Comparison of ENCODE assay signal across 13 cellular contexts in the genomic region with DNA sequence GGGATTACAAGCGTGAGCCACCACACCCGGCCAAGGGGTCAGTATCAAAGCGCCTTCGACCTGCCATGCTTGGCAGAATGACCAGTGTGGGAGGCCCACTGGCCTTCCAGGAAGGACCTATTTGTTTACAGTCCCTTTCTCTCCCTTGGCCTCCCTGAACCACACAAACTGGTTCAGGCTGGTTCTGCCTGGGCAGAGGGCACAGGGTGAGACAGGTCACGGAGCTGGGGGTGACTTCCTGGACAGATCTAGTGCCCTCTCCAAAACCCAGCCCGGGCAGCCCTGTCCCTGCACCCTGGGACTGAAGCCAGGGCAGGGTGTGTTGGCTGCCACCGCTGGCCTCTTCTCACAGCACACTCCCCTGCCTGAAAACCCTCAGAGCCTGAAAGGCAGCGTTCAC. TPM values are rescaled to one million over a fixed set of nuclear protein-coding genes. Genes with fewer than 3 reads are reported as not detected.
DNase-seq lines count a peak whose midpoint lies in the region; ATAC-seq, FAIRE-seq and TF ChIP-seq lines count a peak whose summit lies in the region.
"Had no signal": no experiment of that assay in that cellular context is flagged by ENCODE, and none has a peak within 500 bp of the region (broad histone marks: within the 10 kb centered on the region; RNA-seq: fewer than 3 reads in every experiment).

No MANE protein-coding gene starts in this region.

- no peak for TF ChIP-seq POLR2A in heart left ventricle (IDR thresholded peaks at IDR 0.05)

- H3K9me3 ChIP-seq in CD4-positive, alpha-beta T cell (ENCODE audit: control insufficient read depth, low read length): no peaks in the 10 kb centered on the region
- H3K9me3 ChIP-seq in heart left ventricle: no peaks in the 10 kb centered on the region
- H3K9me3 ChIP-seq: SJSA1 had no signal

- H3K27ac Mint-ChIP-seq in CD4-positive, alpha-beta T cell: peak overlapping the region; percentile 92
- H3K27ac Mint-ChIP-seq in progenitor cell of endocrine pancreas: peak overlapping the region; percentile 41

- no peak for FAIRE-seq in D721Med (lab: Jason Lieb, UNC)

- H3K36me3 ChIP-seq in heart left ventricle: peaks cover 2 to 41% (median 24%) of the 10 kb centered on the region in 9 donors

- no peak for ATAC-seq in CD4-positive, alpha-beta T cell (ENCODE audit: poor library complexity)
- ATAC-seq in heart left ventricle: peak; percentile 52 to 79 (median 72)
- ATAC-seq in HG02973 (IDR thresholded peaks at IDR 0.05; ENCODE audit: unreplicated experiment): no peak
- ATAC-seq in GM21786 (IDR thresholded peaks at IDR 0.05; ENCODE audit: unreplicated experiment): no peak
- no peak for ATAC-seq in GM19035 (IDR thresholded peaks at IDR 0.05; ENCODE audit: unreplicated experiment)

- no peak for TF ChIP-seq CTCF in CD4-positive, alpha-beta T cell (IDR thresholded peaks at IDR 0.05)
- no peak for TF ChIP-seq CTCF in VCaP (conservative IDR thresholded peaks at IDR 0.05)
- no peak for TF ChIP-seq CTCF in heart left ventricle (IDR thresholded peaks at IDR 0.05)
- no peak for TF ChIP-seq CTCF in progenitor cell of endocrine pancreas (IDR thresholded peaks at IDR 0.05; ENCODE audit: unreplicated experiment)
- TF ChIP-seq CTCF in D721Med (IDR thresholded peaks at IDR 0.05; ENCODE audit: insufficient read depth, missing control alignments): no peak

- POLR2A ChIA-PET in CD4-positive, alpha-beta T cell (lab: Charles Lee): interaction anchor here (1.0 to 4.9 kb wide), 5 partner anchors 9 to 70 kb away, joined by 3 to 28 read pairs (median 17); partner anchors contain the start of genes PLEKHF1 and POP4

- no peaks in the 10 kb centered on the region for H3K9me3 Mint-ChIP-seq in CD4-positive, alpha-beta T cell
- no peaks in the 10 kb centered on the region for H3K9me3 Mint-ChIP-seq in progenitor cell of endocrine pancreas (ENCODE audit: low read depth)

- peaks cover 84% of the 10 kb centered on the region for H3K4me1 Mint-ChIP-seq in CD4-positive, alpha-beta T cell (ENCODE audit: low read depth)
- H3K4me1 Mint-ChIP-seq in progenitor cell of endocrine pancreas (ENCODE audit: low read depth): no peaks in the 10 kb centered on the region

- no peaks in the 10 kb centered on the region for H3K27me3 ChIP-seq in CD4-positive, alpha-beta T cell (ENCODE audit: control insufficient read depth, insufficient read depth, low read length)
- no peaks in the 10 kb centered on the region for H3K27me3 ChIP-seq in heart left ventricle
- H3K27me3 ChIP-seq: SJSA1 had no signal

- CTCF ChIA-PET in CD4-positive, alpha-beta T cell (lab: Charles Lee): interaction anchor here (0.9 to 3.2 kb wide), 3 partner anchors 9 to 66 kb away, joined by 3 to 14 read pairs (median 3); no protein-coding TSS in a partner anchor

- no peaks in the 10 kb centered on the region for H3K27me3 Mint-ChIP-seq in CD4-positive, alpha-beta T cell
- H3K27me3 Mint-ChIP-seq in progenitor cell of endocrine pancreas: no peaks in the 10 kb centered on the region

- H3K4me1 ChIP-seq in heart left ventricle: peaks cover 7 to 98% (median 64%) of the 10 kb centered on the region in 12 donors

- 37 to 68% (median 47%) methylated on average over 5 to 8 of the region's 8 CpGs for WGBS in heart left ventricle, 4 donors

- H3K4me3 Mint-ChIP-seq in CD4-positive, alpha-beta T cell: peak overlapping the region; percentile 58
- H3K4me3 Mint-ChIP-seq in progenitor cell of endocrine pancreas (ENCODE audit: low read depth): no peak overlapping the region

- DNase-seq in CD4-positive, alpha-beta T cell: no peak
- DNase-seq in heart left ventricle (peak in 4 of 5 donors; percentile 68 to 86 (median 77)), progenitor cell of endocrine pancreas (ENCODE audit: low spot score, unreplicated experiment) (no peak), D721Med (ENCODE audit: insufficient read length, low spot score) (no peak)
- DNase-seq: activated CD4-positive, alpha-beta T cell treated with anti-CD3 and anti-CD28 coated beads for 48 hours; NCI-H510A treated with DMSO at 0.1 percent for 48 hours; stimulated activated CD4-positive, alpha-beta T cell treated with anti-CD3 and anti-CD28 coated beads, Interleukin-1b, Interleukin-23, amount 100 ng/mL, for 48 hours had no signal

- no peak overlapping the region for H3K4me3 ChIP-seq in heart left ventricle
- H3K4me3 ChIP-seq: SJSA1 had no signal

- peak overlapping the region; percentile 78 for H3K27ac ChIP-seq in CD4-positive, alpha-beta T cell (ENCODE audit: low read depth, low read length)
- H3K27ac ChIP-seq in VCaP: peak overlapping the region; percentile 86
- peak overlapping the region; percentile 66 to 96 (median 86) for H3K27ac ChIP-seq in heart left ventricle
- H3K27ac ChIP-seq: SJSA1 had no signal

- H3K36me3 Mint-ChIP-seq in CD4-positive, alpha-beta T cell (ENCODE audit: low read depth): peaks cover 50% of the 10 kb centered on the region
- H3K36me3 Mint-ChIP-seq in progenitor cell of endocrine pancreas (ENCODE audit: insufficient read depth): peaks cover 2% of the 10 kb centered on the region

- intact Hi-C loops in CD4-positive, alpha-beta T cell (cut with DNase I, micrococcal nuclease): no loop called here
- intact Hi-C loops in heart left ventricle (cut with DNase I): loop anchor here in 1 of 10 donors (1.0 kb wide), 1 partner anchor 30 kb away; no protein-coding TSS in a partner anchor

RNA-seq across cellular contexts. Expression of gene PLEKHF1, which starts 11.3 kb away (rescaled TPM):
- 10 to 100 TPM; 37.5 to 41.0 TPM for total RNA-seq in CD4-positive, alpha-beta T cell
- 10 to 100 TPM in 8 of 9 donors, 1 to 10 TPM in 1; 7.8 to 46.1 (median 17.5) TPM for total RNA-seq in heart left ventricle
- 10 to 100 TPM; 38.6 to 42.0 TPM for polyA plus RNA-seq in heart left ventricle
- 7.9 and 9.6 TPM in 2 replicates for total RNA-seq in progenitor cell of endocrine pancreas
- polyA plus RNA-seq: neural cell had no signal

RNA-seq across cellular contexts. Expression of gene C19orf12, which starts 38.5 kb away (rescaled TPM):
- 1 to 10 TPM; 7.7 TPM for total RNA-seq in CD4-positive, alpha-beta T cell
- 10 to 100 TPM; 35.7 to 80.3 (median 49.2) TPM for total RNA-seq in heart left ventricle
- 10 to 100 TPM; 34.0 to 47.1 TPM for polyA plus RNA-seq in heart left ventricle
- 35.2 and 37.6 TPM in 2 replicates for total RNA-seq in progenitor cell of endocrine pancreas

Comparison
In these comparisons a context has a peak if more than half of its experiments do, and no peak if none do; other contexts are left out.
1. ATAC-seq: peak in heart left ventricle (4 of 4); none in CD4-positive, alpha-beta T cell (single experiment), HG02973 (single experiment), GM21786 (single experiment) and GM19035 (single experiment).
2. DNase-seq: peak in heart left ventricle (4 of 5); none in CD4-positive, alpha-beta T cell (0 of 10), progenitor cell of endocrine pancreas (single experiment) and D721Med (single experiment).
3. Peak in every context shown above with its lines, with median percentiles within 50 percentile points of each other: H3K27ac ChIP-seq.